ENCODE assay signal across 1 cellular context in genomic region chr11:720017-720641, GRCh38.
TF ChIP-seq lines count a peak whose summit lies in the region.

No MANE protein-coding gene starts in this region.

TF ChIP-seq in HCT116, 20 proteins besides CTCF, POLR2A, EP300 and RAD21 (continued from another document):
- no peak for TF ChIP-seq ZFX (IDR thresholded peaks at IDR 0.05)
- TF ChIP-seq ELF1 (IDR thresholded peaks at IDR 0.05; ENCODE audit: borderline replicate concordance, low read depth) = no peak
- no peak for TF ChIP-seq ZNF274 (IDR thresholded peaks at IDR 0.05; ENCODE audit: low read depth, low read length)
- TF ChIP-seq SP1 (IDR thresholded peaks at IDR 0.05; ENCODE audit: low read depth) = no peak
- no peak for TF ChIP-seq POLR2AphosphoS5 (IDR thresholded peaks at IDR 0.05; ENCODE audit: low read depth, low read length)
- TF ChIP-seq EZH2 (IDR thresholded peaks at IDR 0.05) = no peak
- TF ChIP-seq EGR1 (IDR thresholded peaks at IDR 0.05; ENCODE audit: low read depth) = no peak
- TF ChIP-seq ATF3 (IDR thresholded peaks at IDR 0.05) = no peak
TF ChIP-seq in HCT116: peak in this region for 0.
